8 cellular contexts compared by ENCODE assay signal in the genomic region with DNA sequence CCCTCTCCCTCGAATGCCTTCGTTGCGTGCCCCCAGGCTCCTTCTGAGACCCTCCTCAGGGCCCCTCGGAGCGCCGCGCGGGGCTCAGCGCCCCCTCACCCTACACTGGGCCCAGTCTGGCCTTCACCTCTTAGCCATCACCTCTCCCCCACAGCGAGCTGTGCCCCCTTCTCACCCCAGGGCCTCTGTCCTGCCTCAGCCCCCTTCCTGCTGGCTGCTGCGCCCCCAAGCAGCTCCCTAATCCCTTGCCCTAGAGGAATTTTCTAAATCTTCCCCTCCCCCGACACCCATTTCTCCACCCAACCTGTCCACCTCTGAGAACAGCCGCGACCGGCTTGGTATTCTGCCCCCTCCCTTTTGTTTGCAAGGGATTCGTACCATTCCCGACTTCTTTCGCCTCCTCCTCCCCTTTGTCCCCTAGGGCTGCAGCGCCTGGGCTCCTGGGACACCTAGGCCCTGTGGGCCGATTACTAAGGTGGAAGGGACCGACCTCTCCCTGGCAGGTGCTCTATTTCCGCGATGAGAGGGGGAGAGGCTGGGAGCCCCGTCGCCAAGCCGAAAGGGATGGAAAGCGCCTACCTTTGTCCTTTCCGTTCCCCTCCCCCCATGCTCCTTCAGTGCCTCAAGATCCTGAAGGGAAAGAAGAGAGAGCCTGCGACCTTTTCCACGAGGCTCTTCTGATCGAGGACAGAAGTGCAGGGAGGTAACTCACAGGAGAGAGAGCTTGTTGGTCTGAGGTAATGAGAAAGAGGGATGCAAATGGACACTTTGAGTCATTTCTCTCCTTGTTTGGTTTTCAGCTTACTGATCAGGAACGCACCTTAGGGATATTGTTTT. TPM values are rescaled to one million over a fixed set of nuclear protein-coding genes. Genes with fewer than 3 reads are reported as not detected.
DNase-seq lines count a peak whose midpoint lies in the region; ATAC-seq, FAIRE-seq and TF ChIP-seq lines count a peak whose summit lies in the region.

No MANE protein-coding gene starts in this region.

- 0 out of 2 replicates have a peak, but pooled peaks cover 9% of the 10 kb centered on the region for H4K20me1 ChIP-seq in K562 (replicated peaks; ENCODE audit: control insufficient read depth, insufficient read depth, low read length)

- TF ChIP-seq RAD21 in K562 (CRISPR knock-in tag; conservative IDR thresholded peaks at IDR 0.05 in 1 of 2, IDR thresholded peaks at IDR 0.05 in 1 of 2): no peak

- peaks cover 0 to 9% of the 10 kb centered on the region in 2 experiments; a peak in 1 of 5 replicates for H3K27me3 ChIP-seq in K562 (ENCODE audit: control insufficient read depth in 2 of 2, insufficient read depth in 2 of 2, low read length in 2 of 2)
- H3K27me3 ChIP-seq in lower lobe of right lung (ENCODE audit: low read depth): no peaks in the 10 kb centered on the region
- no peaks in the 10 kb centered on the region for H3K27me3 ChIP-seq in uterus

- TF ChIP-seq POLR2A in K562 (conservative IDR thresholded peaks at IDR 0.05) (0 out of 2 replicates have a peak, but pooled peaks have one; percentile 5), uterus (IDR thresholded peaks at IDR 0.05) (no peak)

- CTCF ChIA-PET in K562 (lab: Yijun Ruan, JAX; ENCODE audit: low intra/inter-chr PET ratio): no interaction called here

- peak overlapping the region; percentile 57 to 86 for H3K9ac ChIP-seq in K562 (ENCODE audit: insufficient read depth in 1 of 2, low read depth in 2 of 2, low read length in 2 of 2)

- in situ Hi-C loops in GM13977 (cut with MboI; ENCODE audit: low pct_unique_long_range_greater_than_20kb, low sequenced_read_pairs, unreplicated experiment) (no loop called here), K562 (cut with MboI) (loop anchor here (10.0 kb wide), 1 partner anchor 209 kb away; no protein-coding TSS in a partner anchor)

- intact Hi-C loops in K562 (cut with micrococcal nuclease) (loop anchor here (2.0 to 10.0 kb wide), 2 partner anchors 211 to 509 kb away; no protein-coding TSS in a partner anchor), lower lobe of right lung (cut with DNase I) (no loop called here), uterus (cut with DNase I; ENCODE audit: low total_unique reads) (no loop called here)

- DNase-seq in GM13977 (ENCODE audit: low spot score): peak; percentile 44
- no peak for DNase-seq in LNCaP clone FGC (ENCODE audit: low read depth)
- no peak for DNase-seq in K562 (ENCODE audit: extremely low read depth in 1 of 4, low spot score in 3 of 4)
- no peak for DNase-seq in lower lobe of right lung
- DNase-seq in uterus: no peak
- DNase-seq in HPDE6-E6E7 (ENCODE audit: extremely low spot score): no peak

- peaks cover 3% of the 10 kb centered on the region; the same call in 2 of the 3 replicates for H3K79me2 ChIP-seq in K562 (ENCODE audit: control insufficient read depth, insufficient read depth, low read length)

- TF ChIP-seq EP300 in K562 (IDR thresholded peaks at IDR 0.05; ENCODE audit: low read length): no peak

- H3K9me3 ChIP-seq in K562 (replicated peaks; ENCODE audit: control insufficient read depth, insufficient read depth, low read depth, low read length) (no peaks in the 10 kb centered on the region), lower lobe of right lung (no peaks in the 10 kb centered on the region), uterus (no peaks in the 10 kb centered on the region)

- H2AFZ ChIP-seq in K562 (ENCODE audit: low read depth, low read length): peak overlapping the region; percentile 66

- H3K36me3 ChIP-seq in K562 (ENCODE audit: control insufficient read depth, insufficient read depth, low read length) (no peaks in the 10 kb centered on the region), lower lobe of right lung (no peaks in the 10 kb centered on the region), uterus (no peaks in the 10 kb centered on the region)

- H3K9me1 ChIP-seq in K562 (ENCODE audit: control insufficient read depth, insufficient read depth, low read length): no peaks in the 10 kb centered on the region

- ATAC-seq in K562: peak; percentile 7
- peak in 1 of 2 donors; percentile 15 for ATAC-seq in lower lobe of right lung
- ATAC-seq in GM21576 (IDR thresholded peaks at IDR 0.05; ENCODE audit: unreplicated experiment): no peak
- no peak for ATAC-seq in GM18520 (IDR thresholded peaks at IDR 0.05; ENCODE audit: unreplicated experiment)

- 3% methylated on average over 12 of the region's 32 CpGs for WGBS in K562 (ENCODE audit: insufficient coverage, low coverage, missing lambda C conversion rate)

- peak overlapping the region; percentile 62 for H3K27ac ChIP-seq in K562 (ENCODE audit: extremely low read depth, low read depth, low read length)
- H3K27ac ChIP-seq in lower lobe of right lung: peak overlapping the region; percentile 74
- peak overlapping the region; percentile 82 to 83 for H3K27ac ChIP-seq in uterus

- no peak for FAIRE-seq in K562 (lab: Jason Lieb, UNC)

- no peak for TF ChIP-seq CTCF in GM13977 (IDR thresholded peaks at IDR 0.05; ENCODE audit: extremely low read depth, insufficient read depth, missing control alignments)
- no peak for TF ChIP-seq CTCF in LNCaP clone FGC (IDR thresholded peaks at IDR 0.05; ENCODE audit: control insufficient read depth, extremely low read depth, insufficient read depth)
- no peak for TF ChIP-seq CTCF in K562 (IDR thresholded peaks at IDR 0.05 in 2 of 3, conservative IDR thresholded peaks at IDR 0.05 in 1 of 3; ENCODE audit: insufficient read depth in 2 of 3, low read depth in 1 of 3, low read length in 3 of 3)
- TF ChIP-seq CTCF in lower lobe of right lung (IDR thresholded peaks at IDR 0.05): no peak
- TF ChIP-seq CTCF in uterus (IDR thresholded peaks at IDR 0.05): no peak

- H3K4me2 ChIP-seq in K562 (ENCODE audit: insufficient read depth, low read length): peak overlapping the region; percentile 70

- H3K4me3 ChIP-seq in LNCaP clone FGC (ENCODE audit: low read depth, low read length): peak overlapping the region; percentile 78
- peak overlapping the region; percentile 50 for H3K4me3 ChIP-seq in K562
- peak overlapping the region; percentile 56 for H3K4me3 ChIP-seq in lower lobe of right lung
- H3K4me3 ChIP-seq in uterus: peak overlapping the region; percentile 53 to 54

- BruUV-seq in K562 (replicated peaks; lab: Mats Ljungman, UMichigan): no TSS peak

- peaks cover 0 to 23% of the 10 kb centered on the region in 2 experiments; a peak in 4 of 5 replicates for H3K4me1 ChIP-seq in K562 (replicated peaks in 1 of 2; ENCODE audit: control insufficient read depth in 2 of 2, insufficient read depth in 2 of 2, low read length in 2 of 2)
- H3K4me1 ChIP-seq in lower lobe of right lung: no peaks in the 10 kb centered on the region
- H3K4me1 ChIP-seq in uterus: no peaks in the 10 kb centered on the region

- POLR2A ChIA-PET in K562 (lab: Yijun Ruan, JAX): interaction anchor here (0.6 to 1.1 kb wide), 2 partner anchors 18 to 683 kb away, joined by 3 to 4 read pairs; no protein-coding TSS in a partner anchor

TF ChIP-seq in K562, 482 proteins besides CTCF, POLR2A, EP300 and RAD21 (continues in another document):
- TF ChIP-seq MYC (IDR thresholded peaks at IDR 0.05; ENCODE audit: low read depth, low read length) (no peak), MYC (CRISPR knock-in tag; IDR thresholded peaks at IDR 0.05; ENCODE audit: borderline replicate concordance, low read depth) (no peak), MCM3 (IDR thresholded peaks at IDR 0.05) (no peak), POLR2G (IDR thresholded peaks at IDR 0.05; ENCODE audit: low read depth, low read length) (peak; percentile 11; the same call in 1 of the 2 replicates)

RNA-seq across cellular contexts. Expression of a gene that starts 10.9 kb away (rescaled TPM):
- total RNA-seq in K562 (2011; cell fraction: chromatin; rRNA removed; ENCODE audit: low replicate concordance): 6.5 and 9.0 TPM in 2 replicates
- 4.2 and 4.3 TPM in 2 replicates for total RNA-seq in K562 (2011; cell fraction: nucleolus; rRNA removed)
- total RNA-seq in K562 (2011; cell fraction: nucleoplasm; rRNA removed): 5.1 and 5.2 TPM in 2 replicates
- total RNA-seq in K562 (2014; rRNA removed) (4.3 and 4.5 TPM in 2 replicates), K562 (2014; rRNA removed; fragmentation: Illumina TruSeq; extraction: Trizol) (9.9 and 12.9 TPM in 2 replicates), K562 (2015; rRNA removed; fragmentation: Illumina TruSeq; extraction: Trizol) (5.4 and 9.2 TPM in 2 replicates), K562 (2021) (8.2 and 8.7 TPM in 2 replicates), lower lobe of right lung (24.1 TPM), uterus (10 to 100 TPM in 3 of 4 donors, 1 to 10 TPM in 1; 4.9 to 72.6 (median 33.5) TPM)
- polyA plus RNA-seq in K562 (2011; rRNA removed) (10.4 and 11.9 TPM in 2 replicates), K562 (2014; fragmentation: Illumina TruSeq; extraction: Trizol) (10.6 and 15.7 TPM in 2 replicates), K562 (2014; fragmentation: Nextera tagmentation; extraction: Ambion mirVana) (1 to 10 TPM; 3.1 TPM), K562 (2014; rRNA removed) (6.8 and 8.8 TPM in 2 replicates)
- polyA plus RNA-seq in K562 (2011; cell fraction: cytosol; rRNA removed): 4.6 and 8.8 TPM in 2 replicates
- polyA plus RNA-seq in K562 (2011; cell fraction: nucleus; rRNA removed): 6.6 and 7.7 TPM in 2 replicates
- 6.1 and 6.4 TPM in 2 replicates for polyA plus RNA-seq in K562 (2012)
- polyA minus RNA-seq in K562 (2011; rRNA and poly(A)+ RNA removed): 9.7 and 11.6 TPM in 2 replicates
- 2.3 and 6.9 TPM in 2 replicates for polyA minus RNA-seq in K562 (2011; cell fraction: cytosol; rRNA and poly(A)+ RNA removed)
- 1.3 and 4.4 TPM in 2 replicates for polyA minus RNA-seq in K562 (2011; cell fraction: nucleus; rRNA and poly(A)+ RNA removed)

RNA-seq across cellular contexts. Expression of a gene that starts 32.5 kb away (rescaled TPM):
- 0.16 and 0.32 TPM in 2 replicates for total RNA-seq in K562 (2011; cell fraction: chromatin; rRNA removed; ENCODE audit: low replicate concordance)
- not detected in 2 replicates for total RNA-seq in K562 (2011; cell fraction: nucleolus; rRNA removed)
- not detected in 2 replicates for total RNA-seq in K562 (2011; cell fraction: nucleoplasm; rRNA removed)
- not detected in 2 replicates for total RNA-seq in K562 (2014; rRNA removed)
- total RNA-seq in K562 (2014; rRNA removed; fragmentation: Illumina TruSeq; extraction: Trizol): not detected in 2 replicates
- not detected in 2 replicates for total RNA-seq in K562 (2015; rRNA removed; fragmentation: Illumina TruSeq; extraction: Trizol)
- total RNA-seq in K562 (2021): 0.09 TPM in 1 of 2 replicates, not detected in the other
- 0.07 TPM in 1 of 2 replicates, not detected in the other for polyA plus RNA-seq in K562 (2011; rRNA removed)
- polyA plus RNA-seq in K562 (2011; cell fraction: cytosol; rRNA removed): 0.06 TPM in 1 of 2 replicates, not detected in the other
- polyA plus RNA-seq in K562 (2011; cell fraction: nucleus; rRNA removed): 0.15 and 0.21 TPM in 2 replicates
- polyA plus RNA-seq in K562 (2012): not detected in 2 replicates
- not detected in 2 replicates for polyA plus RNA-seq in K562 (2014; fragmentation: Illumina TruSeq; extraction: Trizol)
- not detected for polyA plus RNA-seq in K562 (2014; fragmentation: Nextera tagmentation; extraction: Ambion mirVana)
- polyA plus RNA-seq in K562 (2014; rRNA removed): not detected in 2 replicates
- not detected in 2 replicates for polyA minus RNA-seq in K562 (2011; rRNA and poly(A)+ RNA removed)
- not detected in 2 replicates for polyA minus RNA-seq in K562 (2011; cell fraction: cytosol; rRNA and poly(A)+ RNA removed)
- polyA minus RNA-seq in K562 (2011; cell fraction: nucleus; rRNA and poly(A)+ RNA removed): not detected in 2 replicates
- total RNA-seq in lower lobe of right lung: not detected
- total RNA-seq in uterus: under 1 TPM in 1 of 4 donors, not detected in 3; 0.21 TPM
